In the genomic region with DNA sequence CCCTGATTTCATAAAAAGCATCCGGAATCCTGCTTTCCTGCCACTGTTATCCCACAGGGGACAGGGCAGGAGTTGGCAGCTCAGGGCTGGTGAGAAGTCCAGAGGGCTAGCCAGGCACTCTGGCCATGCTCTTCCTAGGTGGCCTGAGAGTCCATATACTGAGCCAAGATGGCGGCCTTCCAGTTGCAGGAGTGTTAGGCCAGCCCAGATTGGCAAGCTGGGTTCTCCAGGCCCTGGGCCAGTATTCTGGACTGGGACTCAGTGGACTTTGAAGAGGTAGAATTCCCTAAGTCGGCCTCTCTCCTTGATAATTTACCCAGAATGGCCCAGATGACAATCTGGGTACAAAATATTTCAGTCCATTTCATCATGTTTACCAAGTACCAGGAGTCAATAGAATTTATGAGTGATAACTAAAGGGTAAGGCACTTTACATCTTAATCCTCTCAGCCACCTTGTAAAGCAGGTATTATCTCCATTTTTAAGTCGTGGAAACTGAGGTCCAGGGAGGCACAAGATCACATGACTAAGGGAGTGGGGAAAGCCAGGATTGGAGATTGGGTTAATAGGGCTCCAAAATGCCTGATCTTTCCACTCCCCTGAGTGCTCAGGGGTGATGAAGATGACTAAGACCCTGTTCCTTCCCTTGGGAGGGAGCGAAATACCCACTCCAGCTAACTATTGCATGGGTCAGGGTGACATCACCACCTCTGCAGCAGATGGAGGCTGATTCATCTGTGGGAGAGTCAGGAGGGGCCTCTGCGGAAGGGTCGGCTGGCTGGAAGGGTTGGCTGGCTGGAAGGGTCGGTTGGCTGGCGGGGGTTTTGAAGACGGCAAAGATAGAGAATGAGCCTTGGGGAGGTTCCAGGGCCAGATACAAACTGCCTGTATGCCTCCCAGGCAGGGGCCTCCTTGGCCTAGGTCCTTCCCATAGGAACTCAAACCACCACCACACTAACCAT, we compare ENCODE assay signal across 8 cellular contexts. TPM values are rescaled to one million over a fixed set of nuclear protein-coding genes. Genes with fewer than 3 reads are reported as not detected.
A peak's percentile ranks its signal among the peaks of the same experiment; 100 is the strongest.
DNase-seq lines count a peak whose midpoint lies in the region; ATAC-seq and TF ChIP-seq lines count a peak whose summit lies in the region.

No MANE protein-coding gene starts in this region.

- H3K9ac ChIP-seq in fibroblast of lung (ENCODE audit: insufficient read depth, low read length): peak overlapping the region; percentile 83

- 0 out of 2 replicates have a peak, but pooled peaks have one; percentile 2 for ATAC-seq in WTC11

- DNase-seq in AG20443 (ENCODE audit: low spot score): peak; percentile 93
- peak; percentile 96 for DNase-seq in HFFc6
- DNase-seq in WTC11 (ENCODE audit: low spot score): no peak
- DNase-seq in fibroblast of lung (ENCODE audit: low read depth in 2 of 2): peak; percentile 99
- peak; percentile 12 for DNase-seq in nephron progenitor cell
- no peak for DNase-seq in hippocampal formation (lab: John Stamatoyannopoulos, UW)
- DNase-seq in NCI-H526 treated with DMSO at 0.1 percent for 48 hours (lab: John Stamatoyannopoulos, UW): no peak
- no peak for DNase-seq in OCI-M2 (lab: John Stamatoyannopoulos, UW; ENCODE audit: unreplicated experiment)

- POLR2A ChIA-PET in WTC11 (lab: Charles Lee): interaction anchor here (0.6 to 1.8 kb wide), 3 partner anchors 8 to 224 kb away, joined by 3 to 10 read pairs (median 3); no protein-coding TSS in a partner anchor

- peaks cover 12% of the 10 kb centered on the region; the same call in 1 of the 2 replicates for H3K36me3 Mint-ChIP-seq in HFFc6 (ENCODE audit: low read depth)
- no peaks in the 10 kb centered on the region for H3K36me3 Mint-ChIP-seq in WTC11
- H3K36me3 Mint-ChIP-seq in nephron progenitor cell (ENCODE audit: low read depth): peaks cover 10% of the 10 kb centered on the region

- H3K4me3 ChIP-seq in fibroblast of lung (replicated peaks in 1 of 4; ENCODE audit: control extremely low read depth in 1 of 4, insufficient read depth in 1 of 4, low read depth in 3 of 4, low read length in 4 of 4): peak overlapping the region in 2 of 4 experiments; percentile 32 to 56

- peaks cover 44% of the 10 kb centered on the region for H3K4me1 Mint-ChIP-seq in HFFc6 (ENCODE audit: low read depth)
- H3K4me1 Mint-ChIP-seq in WTC11: peaks cover 25% of the 10 kb centered on the region
- H3K4me1 Mint-ChIP-seq in nephron progenitor cell: peaks cover 33% of the 10 kb centered on the region

- CTCF ChIA-PET in WTC11 (lab: Charles Lee): interaction anchor here (0.6 to 3.2 kb wide), 16 partner anchors 9 to 163 kb away, joined by 3 to 20 read pairs (median 6); partner anchors contain the start of genes C22orf23 and POLR2F

- H3K4me2 ChIP-seq in fibroblast of lung (ENCODE audit: extremely low read depth, insufficient read depth, low read length): peak overlapping the region; percentile 48

- no peaks in the 10 kb centered on the region for H3K9me3 ChIP-seq in fibroblast of lung (ENCODE audit: control insufficient read depth, insufficient read depth, low read depth, low read length)

- peak overlapping the region; percentile 93 for H3K27ac ChIP-seq in fibroblast of lung (ENCODE audit: insufficient read depth, low read length)

- peaks cover 24% of the 10 kb centered on the region for H3K4me1 ChIP-seq in fibroblast of lung (ENCODE audit: control insufficient read depth, extremely low read depth, insufficient read depth, low read length)

- TF ChIP-seq CTCF in HFFc6 (IDR thresholded peaks at IDR 0.05) (no peak), WTC11 (IDR thresholded peaks at IDR 0.05) (no peak), fibroblast of lung (conservative IDR thresholded peaks at IDR 0.05 in 1 of 2, IDR thresholded peaks at IDR 0.05 in 1 of 2; ENCODE audit: low read depth in 1 of 2, low read length in 2 of 2) (no peak), nephron progenitor cell (IDR thresholded peaks at IDR 0.05) (no peak)

- H4K20me1 ChIP-seq in fibroblast of lung (ENCODE audit: control insufficient read depth, extremely low read depth, insufficient read depth, low read length): no peaks in the 10 kb centered on the region

- H3K4me3 Mint-ChIP-seq in HFFc6 (peak overlapping the region; percentile 84), WTC11 (peak overlapping the region; percentile 68), nephron progenitor cell (peak overlapping the region; percentile 85)

- H3K79me2 ChIP-seq in fibroblast of lung (ENCODE audit: control insufficient read depth, insufficient read depth, low read length): peaks cover 26% of the 10 kb centered on the region

- H3K27me3 ChIP-seq in fibroblast of lung (ENCODE audit: control insufficient read depth, insufficient read depth, low read length): no peaks in the 10 kb centered on the region

- H2AFZ ChIP-seq in fibroblast of lung (ENCODE audit: low read length): no peak overlapping the region

- peaks cover 4% of the 10 kb centered on the region for H3K36me3 ChIP-seq in fibroblast of lung (ENCODE audit: control insufficient read depth, insufficient read depth, low read length)

- H3K27me3 Mint-ChIP-seq in HFFc6 (ENCODE audit: insufficient read depth) (peaks cover 4% of the 10 kb centered on the region), WTC11 (ENCODE audit: low read depth) (no peaks in the 10 kb centered on the region), nephron progenitor cell (ENCODE audit: low read depth, poor library complexity) (no peaks in the 10 kb centered on the region)

- H3K9me3 Mint-ChIP-seq in HFFc6 (no peaks in the 10 kb centered on the region), WTC11 (no peaks in the 10 kb centered on the region), nephron progenitor cell (no peaks in the 10 kb centered on the region)

- H3K27ac Mint-ChIP-seq in HFFc6 (peak overlapping the region; percentile 99), WTC11 (no peak overlapping the region; the same call in 1 of the 2 replicates), nephron progenitor cell (peak overlapping the region; percentile 13)

TF ChIP-seq in WTC11, 78 proteins besides CTCF, POLR2A, EP300 and RAD21 (continues in another document):
- TF ChIP-seq, protein P1, sequence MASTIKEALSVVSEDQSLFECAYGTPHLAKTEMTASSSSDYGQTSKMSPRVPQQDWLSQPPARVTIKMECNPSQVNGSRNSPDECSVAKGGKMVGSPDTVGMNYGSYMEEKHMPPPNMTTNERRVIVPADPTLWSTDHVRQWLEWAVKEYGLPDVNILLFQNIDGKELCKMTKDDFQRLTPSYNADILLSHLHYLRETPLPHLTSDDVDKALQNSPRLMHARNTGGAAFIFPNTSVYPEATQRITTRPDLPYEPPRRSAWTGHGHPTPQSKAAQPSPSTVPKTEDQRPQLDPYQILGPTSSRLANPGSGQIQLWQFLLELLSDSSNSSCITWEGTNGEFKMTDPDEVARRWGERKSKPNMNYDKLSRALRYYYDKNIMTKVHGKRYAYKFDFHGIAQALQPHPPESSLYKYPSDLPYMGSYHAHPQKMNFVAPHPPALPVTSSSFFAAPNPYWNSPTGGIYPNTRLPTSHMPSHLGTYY (CRISPR knock-in tag; IDR thresholded peaks at IDR 0.05): no peak
- TF ChIP-seq GABPB1 (CRISPR knock-in tag; IDR thresholded peaks at IDR 0.05) (peak; percentile 70), ZNF219 (CRISPR knock-in tag; IDR thresholded peaks at IDR 0.05; ENCODE audit: borderline replicate concordance) (no peak)
- TF ChIP-seq, protein P2, sequence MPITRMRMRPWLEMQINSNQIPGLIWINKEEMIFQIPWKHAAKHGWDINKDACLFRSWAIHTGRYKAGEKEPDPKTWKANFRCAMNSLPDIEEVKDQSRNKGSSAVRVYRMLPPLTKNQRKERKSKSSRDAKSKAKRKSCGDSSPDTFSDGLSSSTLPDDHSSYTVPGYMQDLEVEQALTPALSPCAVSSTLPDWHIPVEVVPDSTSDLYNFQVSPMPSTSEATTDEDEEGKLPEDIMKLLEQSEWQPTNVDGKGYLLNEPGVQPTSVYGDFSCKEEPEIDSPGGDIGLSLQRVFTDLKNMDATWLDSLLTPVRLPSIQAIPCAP (CRISPR knock-in tag; IDR thresholded peaks at IDR 0.05): 0 out of 2 replicates have a peak, but pooled peaks have one; percentile 46

RNA-seq across cellular contexts. Expression of gene MICALL1, which starts 1.2 kb away (rescaled TPM):
- 10 to 100 TPM; 37.7 to 46.5 (median 40.5) TPM for total RNA-seq in HFFc6 (2021; fragmentation: NEBNext Ultra II Directional; extraction: Animal tissue kit (Norgen Biotek cat#: 25700))
- total RNA-seq in WTC11 (2021): 34.1 to 47.2 TPM (median 38.6 TPM) in 3 replicates
- total RNA-seq in fibroblast of lung: 17.2 and 17.7 TPM in 2 replicates
- 19.5 and 20.1 TPM in 2 replicates for polyA plus RNA-seq in fibroblast of lung
- polyA plus RNA-seq in fibroblast of lung (2012): 22.3 and 26.2 TPM in 2 replicates
- 54.0 TPM in 2 replicates for polyA minus RNA-seq in fibroblast of lung (ENCODE audit: low replicate concordance)

RNA-seq across cellular contexts. Expression of gene C22orf23, which starts 48.5 kb away (rescaled TPM):
- under 1 TPM; 0.43 to 0.73 (median 0.54) TPM for total RNA-seq in HFFc6 (2021; fragmentation: NEBNext Ultra II Directional; extraction: Animal tissue kit (Norgen Biotek cat#: 25700))
- total RNA-seq in WTC11 (2021): 0.16 to 0.96 TPM (median 0.72 TPM) in 3 replicates
- total RNA-seq in fibroblast of lung: 0.17 and 0.26 TPM in 2 replicates
- 0.37 and 0.43 TPM in 2 replicates for polyA plus RNA-seq in fibroblast of lung
- polyA plus RNA-seq in fibroblast of lung (2012): 0.73 and 1.3 TPM in 2 replicates
- not detected in 2 replicates for polyA minus RNA-seq in fibroblast of lung (ENCODE audit: low replicate concordance)

RNA-seq across cellular contexts. Expression of gene POLR2F, which starts 48.6 kb away (rescaled TPM):
- total RNA-seq in HFFc6 (2021; fragmentation: NEBNext Ultra II Directional; extraction: Animal tissue kit (Norgen Biotek cat#: 25700)): 100 to 1,000 TPM in 4 of 6 experiments, 10 to 100 TPM in 2; 91.6 to 130 (median 107) TPM
- total RNA-seq in WTC11 (2021) (128 to 138 TPM (median 132 TPM) in 3 replicates), fibroblast of lung (31.9 and 47.3 TPM in 2 replicates)
- polyA plus RNA-seq in fibroblast of lung: 82.0 and 109 TPM in 2 replicates
- polyA plus RNA-seq in fibroblast of lung (2012): 131 and 159 TPM in 2 replicates
- polyA minus RNA-seq in fibroblast of lung (ENCODE audit: low replicate concordance): 32.9 and 33.0 TPM in 2 replicates

RNA-seq across cellular contexts. Expression of gene EIF3L, which starts 55.6 kb away (rescaled TPM):
- total RNA-seq in HFFc6 (2021; fragmentation: NEBNext Ultra II Directional; extraction: Animal tissue kit (Norgen Biotek cat#: 25700)): 100 to 1,000 TPM; 306 to 371 (median 357) TPM
- total RNA-seq in WTC11 (2021) (611 to 645 TPM (median 645 TPM) in 3 replicates), fibroblast of lung (288 and 404 TPM in 2 replicates)
- polyA plus RNA-seq in fibroblast of lung: 509 and 515 TPM in 2 replicates
- polyA plus RNA-seq in fibroblast of lung (2012): 606 and 625 TPM in 2 replicates
- 359 and 395 TPM in 2 replicates for polyA minus RNA-seq in fibroblast of lung (ENCODE audit: low replicate concordance)

Comparison
In these comparisons a context has a peak if more than half of its experiments do, and no peak if none do; other contexts are left out.
1. DNase-seq: peak in AG20443 (single experiment), HFFc6 (single experiment), fibroblast of lung (2 of 2) and nephron progenitor cell (single experiment); none in WTC11 (single experiment), hippocampal formation (0 of 2), NCI-H526 treated with DMSO at 0.1 percent for 48 hours (single experiment) and OCI-M2 (single experiment).
2. Peak in every context shown above with its lines, with median percentiles within 50 percentile points of each other: H3K4me3 Mint-ChIP-seq.